In the genomic region with DNA sequence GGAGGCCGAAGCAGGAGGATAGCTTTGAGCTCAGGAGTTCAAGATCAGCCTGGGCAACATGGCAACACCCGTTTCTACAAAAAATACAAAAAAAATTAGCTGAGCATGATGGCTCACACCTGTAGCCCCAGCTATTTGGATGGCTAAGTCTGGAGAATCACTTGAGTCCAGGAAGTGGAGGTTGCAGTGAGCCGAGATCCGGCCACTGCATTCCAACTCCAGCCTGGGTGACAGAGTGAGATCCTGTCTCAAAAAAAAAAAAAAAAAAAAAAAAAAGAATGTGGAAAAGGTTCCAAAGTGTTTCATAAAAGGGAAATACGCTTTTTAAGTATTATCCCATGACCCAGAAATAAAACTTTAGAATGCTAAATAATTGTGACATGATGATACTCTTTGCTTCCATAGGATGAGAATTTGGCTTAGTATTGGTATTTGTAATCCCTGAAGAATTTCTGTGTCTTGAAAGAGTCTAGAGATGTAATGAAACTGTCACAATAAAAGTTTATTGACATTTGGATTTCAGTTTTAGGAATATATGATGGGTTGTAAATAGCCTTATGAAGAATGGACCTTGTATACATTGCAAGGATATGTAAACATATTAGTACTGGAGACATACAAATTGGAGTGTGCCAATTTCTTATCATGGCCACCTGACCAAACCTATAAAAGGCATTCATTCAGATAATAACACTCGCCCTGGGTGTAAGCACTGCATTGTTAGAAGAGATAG, we compare ENCODE assay signal across 23 cellular contexts. TPM values are rescaled to one million over a fixed set of nuclear protein-coding genes. Genes with fewer than 3 reads are reported as not detected.
DNase-seq lines count a peak whose midpoint lies in the region; ATAC-seq, FAIRE-seq and TF ChIP-seq lines count a peak whose summit lies in the region.
"Had no signal": no experiment of that assay in that cellular context is flagged by ENCODE, and none has a peak within 500 bp of the region (broad histone marks: within the 10 kb centered on the region; RNA-seq: fewer than 3 reads in every experiment).

No MANE protein-coding gene starts in this region.

- no peak overlapping the region for H2AK5ac ChIP-seq in neuronal stem cell (ENCODE audit: low read depth, low read length)

- H3K9ac ChIP-seq in neuronal stem cell (ENCODE audit: low read depth, low read length, poor library complexity) = no peak overlapping the region
- H3K9ac ChIP-seq: parathyroid adenoma had no signal

- H3K4me1 Mint-ChIP-seq in activated T-cell treated with anti-CD3 and anti-CD28 coated beads, Interleukin-2, amount 50 U/mL, for 72 hours (ENCODE audit: low read depth) = peaks cover 64% of the 10 kb centered on the region
- peaks cover 85% of the 10 kb centered on the region for H3K4me1 Mint-ChIP-seq in activated B cell treated with CpG ODN at 0.5 μM for 24 hours
- H3K4me1 Mint-ChIP-seq in naive thymus-derived CD8-positive, alpha-beta T cell = peaks cover 27 to 91% (median 75%) of the 10 kb centered on the region in 4 donors
- H3K4me1 Mint-ChIP-seq: nephron had no signal

- no peak overlapping the region for H4K91ac ChIP-seq in neuronal stem cell (ENCODE audit: low read depth, low read length, poor library complexity)

- H3K27me3 Mint-ChIP-seq in activated T-cell treated with anti-CD3 and anti-CD28 coated beads, Interleukin-2, amount 50 U/mL, for 72 hours (ENCODE audit: low read depth) = no peaks in the 10 kb centered on the region
- no peaks in the 10 kb centered on the region for H3K27me3 Mint-ChIP-seq in activated B cell treated with CpG ODN at 0.5 μM for 24 hours
- no peaks in the 10 kb centered on the region for H3K27me3 Mint-ChIP-seq in naive thymus-derived CD8-positive, alpha-beta T cell

- no peaks in the 10 kb centered on the region for H3K27me3 ChIP-seq in neuronal stem cell (ENCODE audit: control insufficient read depth in 3 of 3, insufficient read depth in 3 of 3, low read depth in 1 of 3, low read length in 3 of 3)

- peaks cover 16 to 30% of the 10 kb centered on the region in 2 donors for H3K36me3 Mint-ChIP-seq in activated T-cell treated with anti-CD3 and anti-CD28 coated beads, Interleukin-2, amount 50 U/mL, for 72 hours (ENCODE audit: insufficient read depth in 2 of 2)
- peaks cover 34% of the 10 kb centered on the region for H3K36me3 Mint-ChIP-seq in activated B cell treated with CpG ODN at 0.5 μM for 24 hours (ENCODE audit: low read depth)
- H3K36me3 Mint-ChIP-seq in naive thymus-derived CD8-positive, alpha-beta T cell = peaks cover 20 to 39% (median 33%) of the 10 kb centered on the region in 3 donors

- H2BK5ac ChIP-seq in neuronal stem cell (ENCODE audit: low read length) = no peak overlapping the region

- H3K79me1 ChIP-seq in neuronal stem cell (ENCODE audit: low read depth, low read length) = no peaks in the 10 kb centered on the region

- intact Hi-C loops in activated B cell treated with CpG ODN at 0.5 μM for 24 hours (cut with micrococcal nuclease) = loop anchor here (5.0 kb wide), 1 partner anchor 162 kb away; no protein-coding TSS in a partner anchor

- peaks cover 0 to 1% of the 10 kb centered on the region in 2 donors for H3K4me1 ChIP-seq in neuronal stem cell (ENCODE audit: control insufficient read depth in 2 of 2, insufficient read depth in 1 of 2, low read depth in 1 of 2, low read length in 2 of 2)
- H3K4me1 ChIP-seq: parathyroid adenoma had no signal

- no peak overlapping the region for H2BK15ac ChIP-seq in neuronal stem cell (ENCODE audit: low read length)

- H2AFZ ChIP-seq in neuronal stem cell (ENCODE audit: low read length) = no peak overlapping the region
- H2AFZ ChIP-seq: parathyroid adenoma had no signal

- POLR2A ChIA-PET in activated B cell treated with CpG ODN at 0.5 μM for 24 hours (lab: Charles Lee) = interaction anchor here (0.6 to 2.0 kb wide), 6 partner anchors 8 to 220 kb away, joined by 3 to 6 read pairs (median 4); a partner anchor contains a TSS
- POLR2A ChIA-PET in naive thymus-derived CD8-positive, alpha-beta T cell (lab: Charles Lee) = interaction anchor here (1.0 to 8.5 kb wide), 10 partner anchors 7 to 302 kb away, joined by 3 to 108 read pairs (median 4); a partner anchor contains a TSS

- FAIRE-seq in GM19239 (lab: Jason Lieb, UNC) = peak; percentile 28

- CTCF ChIA-PET in activated B cell treated with CpG ODN at 0.5 μM for 24 hours (lab: Charles Lee) = interaction anchor here (1.9 to 5.6 kb wide), 2 partner anchors 9 to 42 kb away, joined by 5 to 43 read pairs; no protein-coding TSS in a partner anchor

- no peak overlapping the region for H3K4me3 ChIP-seq in neuronal stem cell (ENCODE audit: low read length in 2 of 2)

- H3K4me3 Mint-ChIP-seq in activated T-cell treated with anti-CD3 and anti-CD28 coated beads, Interleukin-2, amount 50 U/mL, for 72 hours = no peak overlapping the region
- no peak overlapping the region for H3K4me3 Mint-ChIP-seq in activated B cell treated with CpG ODN at 0.5 μM for 24 hours
- peak overlapping the region in 1 of 10 donors; percentile 22 for H3K4me3 Mint-ChIP-seq in naive thymus-derived CD8-positive, alpha-beta T cell
- H3K4me3 Mint-ChIP-seq: nephron had no signal

- WGBS in neuronal stem cell (ENCODE audit: extremely low coverage in 2 of 2, insufficient read length in 2 of 2, insufficient replicate concordance in 1 of 2), 2 donors = no CpG with 5 or more reads among the region's 6 CpGs

- no peaks in the 10 kb centered on the region for H3K9me3 ChIP-seq in neuronal stem cell (replicated peaks in 1 of 2; ENCODE audit: control insufficient read depth in 2 of 2, insufficient read depth in 1 of 2, low read depth in 1 of 2, low read length in 2 of 2)

- H3K27ac ChIP-seq in neuronal stem cell (replicated peaks; ENCODE audit: low read length) = no peak overlapping the region
- H3K27ac ChIP-seq: parathyroid adenoma had no signal

- peak overlapping the region; percentile 77 for H3K27ac Mint-ChIP-seq in activated T-cell treated with anti-CD3 and anti-CD28 coated beads, Interleukin-2, amount 50 U/mL, for 72 hours
- peak overlapping the region; percentile 47 for H3K27ac Mint-ChIP-seq in activated B cell treated with CpG ODN at 0.5 μM for 24 hours
- peak overlapping the region; percentile 82 to 96 (median 86) for H3K27ac Mint-ChIP-seq in naive thymus-derived CD8-positive, alpha-beta T cell
- H3K27ac Mint-ChIP-seq: nephron had no signal

- no peak for ATAC-seq in activated T-cell treated with anti-CD3 and anti-CD28 coated beads, Interleukin-2, amount 50 U/mL, for 72 hours (replicated peaks in 1 of 2)
- no peak for ATAC-seq in activated B cell treated with CpG ODN at 0.5 μM for 24 hours (ENCODE audit: low read depth)
- ATAC-seq in naive thymus-derived CD8-positive, alpha-beta T cell = no peak
- ATAC-seq in GM19452 (IDR thresholded peaks at IDR 0.05; ENCODE audit: unreplicated experiment) = no peak
- ATAC-seq: sciatic nerve had no signal

- no peak overlapping the region for H3K23ac ChIP-seq in neuronal stem cell (ENCODE audit: low read depth, low read length, poor library complexity)

- TF ChIP-seq CTCF in activated B cell treated with CpG ODN at 0.5 μM for 24 hours (IDR thresholded peaks at IDR 0.05) = no peak

- H3K36me3 ChIP-seq in neuronal stem cell (replicated peaks in 1 of 2; ENCODE audit: control insufficient read depth in 2 of 2, insufficient read depth in 2 of 2, low read length in 2 of 2) = peaks cover 6 to 42% of the 10 kb centered on the region in 2 donors

- H2BK120ac ChIP-seq in neuronal stem cell (ENCODE audit: low read depth, low read length) = no peak overlapping the region

- no peak overlapping the region for H4K8ac ChIP-seq in neuronal stem cell (ENCODE audit: low read depth, low read length)

- H3K4me2 ChIP-seq in neuronal stem cell (ENCODE audit: insufficient read depth, low read length, poor library complexity, severe bottlenecking) = no peak overlapping the region

- H3K9me3 Mint-ChIP-seq in activated T-cell treated with anti-CD3 and anti-CD28 coated beads, Interleukin-2, amount 50 U/mL, for 72 hours = no peaks in the 10 kb centered on the region
- H3K9me3 Mint-ChIP-seq in activated B cell treated with CpG ODN at 0.5 μM for 24 hours = no peaks in the 10 kb centered on the region
- no peaks in the 10 kb centered on the region for H3K9me3 Mint-ChIP-seq in naive thymus-derived CD8-positive, alpha-beta T cell
- H3K9me3 Mint-ChIP-seq: nephron had no signal

- no peak overlapping the region for H3K18ac ChIP-seq in neuronal stem cell (ENCODE audit: low read length)

- no peak overlapping the region for H3K4ac ChIP-seq in neuronal stem cell (ENCODE audit: low read length)

- H3K14ac ChIP-seq in neuronal stem cell (ENCODE audit: low read length) = no peak overlapping the region

- no peak overlapping the region for H2BK12ac ChIP-seq in neuronal stem cell (ENCODE audit: low read length)

- no peak for DNase-seq in activated T-cell treated with anti-CD3 and anti-CD28 coated beads, Interleukin-2, amount 50 U/mL, for 72 hours
- DNase-seq in activated T-cell treated with anti-CD3 and anti-CD28 coated beads for 4 hours (no peak), GM19239 (ENCODE audit: insufficient read length, low spot score) (no peak), activated B cell treated with CpG ODN at 0.5 μM for 24 hours (no peak), DMS79 (lab: John Stamatoyannopoulos, UW) (no peak), neuronal stem cell (ENCODE audit: low spot score) (no peak)
- DNase-seq in naive thymus-derived CD8-positive, alpha-beta T cell = no peak
- DNase-seq: activated gamma-delta T cell treated with Interleukin-2 at 50 U/mL for 16 hours; aorta; C1 segment of cervical spinal cord; caudate nucleus; HCEC 1CT; mesenchymal stem cell; NCI-H2029 treated with DMSO at 0.1 percent for 48 hours; NCI-H345; Right ventricle myocardium superior; stimulated activated CD8-positive, alpha-beta memory T cell treated with anti-CD3 and anti-CD28 coated beads, Interleukin-4, amount 100 ng/mL, for 48 hours; substantia nigra had no signal

RNA-seq across cellular contexts. Expression of a gene that starts 8.2 kb away (rescaled TPM):
- 100 to 1,000 TPM; 135 to 157 TPM for total RNA-seq in activated T-cell treated with anti-CD3 and anti-CD28 coated beads, Interleukin-2, amount 50 U/mL, for 72 hours
- 77.7 and 85.2 TPM in 2 replicates for total RNA-seq in activated B cell treated with CpG ODN at 0.5 μM for 24 hours
- 100 to 1,000 TPM; 286 to 292 TPM for total RNA-seq in naive thymus-derived CD8-positive, alpha-beta T cell
- 100 to 1,000 TPM; 143 to 174 (median 155) TPM for polyA plus RNA-seq in naive thymus-derived CD8-positive, alpha-beta T cell
- polyA plus RNA-seq in neuronal stem cell (2013, experiment 1 of 2) = 19.5 TPM
- 19.0 TPM for polyA plus RNA-seq in neuronal stem cell (2013, experiment 2 of 2)
- total RNA-seq: G401 had no signal
